ENCODE assay signal across 21 cellular contexts in genomic region chr9:69211424-69212036, GRCh38.
"Had no signal": no experiment of that assay in that cellular context is flagged by ENCODE, and none has a peak within 500 bp of the region (broad histone marks: within the 10 kb centered on the region; RNA-seq: fewer than 3 reads in every experiment).

No MANE protein-coding gene starts in this region.

- H3K36me3 ChIP-seq: colonic mucosa, sigmoid colon had no signal

- H3K27ac ChIP-seq: colonic mucosa, gastrocnemius medialis, lower lobe of right lung, parathyroid adenoma had no signal

- H3K36me3 Mint-ChIP-seq: activated CD4-positive, alpha-beta memory T cell treated with anti-CD3 and anti-CD28 coated beads for 36 hours; activated CD8-positive, alpha-beta memory T cell treated with anti-CD3 and anti-CD28 coated beads, Interleukin-2, amount 10 ng/mL, durations not matched to agents 7 days and 5 days; brain had no signal

- H2AFZ ChIP-seq: parathyroid adenoma had no signal

- H3K27me3 Mint-ChIP-seq: activated CD4-positive, alpha-beta memory T cell treated with anti-CD3 and anti-CD28 coated beads for 36 hours; activated CD8-positive, alpha-beta memory T cell treated with anti-CD3 and anti-CD28 coated beads, Interleukin-2, amount 10 ng/mL, durations not matched to agents 7 days and 5 days; activated naive CD8-positive, alpha-beta T cell treated with anti-CD3 and anti-CD28 coated beads, Interleukin-2, amount 50 U/mL, for 24 hours; brain; central memory CD8-positive, alpha-beta T cell had no signal

- H3K79me2 ChIP-seq: parathyroid adenoma had no signal

- H3K9me3 ChIP-seq: colonic mucosa, gastrocnemius medialis, lower lobe of right lung, sigmoid colon had no signal

- H3K4me1 ChIP-seq: colonic mucosa had no signal

- FAIRE-seq: TTC549 had no signal

- H3K9me3 Mint-ChIP-seq: activated CD4-positive, alpha-beta memory T cell treated with anti-CD3 and anti-CD28 coated beads for 36 hours; activated naive CD8-positive, alpha-beta T cell treated with anti-CD3 and anti-CD28 coated beads, Interleukin-2, amount 50 U/mL, for 24 hours; activated T-helper 2 cell treated with anti-CD3 and anti-CD28 coated beads, Interferon-gamma antibody, Interleukin-2, Interleukin-4, amounts not matched to agents 10 μg/mL and 5 μg/mL and 100 μg/mL, durations not matched to agents 14 hours and 24 hours and 36 hours; brain; central memory CD8-positive, alpha-beta T cell; nephron; T-helper 2 cell treated with Interferon-gamma antibody and Interleukin-4, amounts not matched to agents 5 μg/mL and 100 μg/mL, for 36 hours had no signal

- DNase-seq: activated CD4-positive, alpha-beta memory T cell treated with anti-CD3 and anti-CD28 coated beads for 36 hours; activated CD4-positive, alpha-beta T cell treated with anti-CD3 and anti-CD28 coated beads for 4 hours; activated CD8-positive, alpha-beta memory T cell treated with anti-CD3 and anti-CD28 coated beads, Interleukin-2, amount 10 ng/mL, durations not matched to agents 7 days and 5 days; activated naive CD4-positive, alpha-beta T cell treated with Interleukin-2 at 50 U/mL for 16 hours; activated naive CD8-positive, alpha-beta T cell treated with anti-CD3 and anti-CD28 coated beads, Interleukin-2, amount 50 U/mL, for 24 hours; anterior cingulate cortex; colonic mucosa; gastrocnemius medialis; lower lobe of right lung; midbrain; sigmoid colon; stimulated activated CD8-positive, alpha-beta memory T cell treated with anti-CD3 and anti-CD28 coated beads, Interleukin-4, amount 100 ng/mL, for 48 hours; stimulated activated naive CD4-positive, alpha-beta T cell treated with Interleukin-2 at 50 U/mL for 16 hours; trophoblast cell had no signal

- H3K27ac Mint-ChIP-seq: activated CD4-positive, alpha-beta memory T cell treated with anti-CD3 and anti-CD28 coated beads for 36 hours; activated CD8-positive, alpha-beta memory T cell treated with anti-CD3 and anti-CD28 coated beads, Interleukin-2, amount 10 ng/mL, durations not matched to agents 7 days and 5 days; activated naive CD8-positive, alpha-beta T cell treated with anti-CD3 and anti-CD28 coated beads, Interleukin-2, amount 50 U/mL, for 24 hours; activated T-helper 2 cell treated with anti-CD3 and anti-CD28 coated beads, Interferon-gamma antibody, Interleukin-2, Interleukin-4, amounts not matched to agents 10 μg/mL and 5 μg/mL and 100 μg/mL, durations not matched to agents 14 hours and 24 hours and 36 hours; brain; nephron; T-helper 2 cell treated with Interferon-gamma antibody and Interleukin-4, amounts not matched to agents 5 μg/mL and 100 μg/mL, for 36 hours had no signal

- H3K9ac ChIP-seq: parathyroid adenoma had no signal

- ATAC-seq: activated CD8-positive, alpha-beta memory T cell treated with anti-CD3 and anti-CD28 coated beads, Interleukin-2, amount 10 ng/mL, durations not matched to agents 7 days and 5 days; activated naive CD8-positive, alpha-beta T cell treated with anti-CD3 and anti-CD28 coated beads, Interleukin-2, amount 50 U/mL, for 24 hours; gastrocnemius medialis had no signal

- H3K4me3 ChIP-seq: colonic mucosa, gastrocnemius medialis, lower lobe of right lung, sigmoid colon had no signal

- H3K4me1 Mint-ChIP-seq: activated CD8-positive, alpha-beta memory T cell treated with anti-CD3 and anti-CD28 coated beads, Interleukin-2, amount 10 ng/mL, durations not matched to agents 7 days and 5 days; brain; central memory CD8-positive, alpha-beta T cell; nephron had no signal

- H3K4me3 Mint-ChIP-seq: activated CD4-positive, alpha-beta memory T cell treated with anti-CD3 and anti-CD28 coated beads for 36 hours; activated CD8-positive, alpha-beta memory T cell treated with anti-CD3 and anti-CD28 coated beads, Interleukin-2, amount 10 ng/mL, durations not matched to agents 7 days and 5 days; activated naive CD8-positive, alpha-beta T cell treated with anti-CD3 and anti-CD28 coated beads, Interleukin-2, amount 50 U/mL, for 24 hours; brain; central memory CD8-positive, alpha-beta T cell; nephron; T-helper 2 cell treated with Interferon-gamma antibody and Interleukin-4, amounts not matched to agents 5 μg/mL and 100 μg/mL, for 36 hours had no signal

- H3K27me3 ChIP-seq: colonic mucosa, gastrocnemius medialis, sigmoid colon had no signal
